ENCODE assay signal across 1 cellular context in the genomic region with DNA sequence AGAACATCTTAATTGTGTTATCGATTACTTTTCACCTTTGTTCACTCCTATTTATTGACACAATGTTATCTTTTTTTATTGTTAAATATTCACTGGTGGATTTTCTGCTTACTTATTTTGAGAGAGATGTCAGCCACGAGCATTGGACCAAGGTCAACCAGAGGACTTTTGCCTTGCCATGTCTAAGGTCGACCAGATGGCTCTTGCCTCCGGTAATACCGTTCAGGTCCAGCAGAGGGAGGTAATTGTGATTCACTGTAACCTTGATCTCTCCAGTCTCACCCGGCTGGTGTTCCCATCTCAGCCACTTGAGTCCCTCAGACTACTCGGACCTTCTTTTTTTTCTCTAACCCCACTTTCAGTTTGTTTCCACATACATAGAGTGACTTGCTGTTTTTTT.
TF ChIP-seq lines count a peak whose summit lies in the region.

No MANE protein-coding gene starts in this region.

TF ChIP-seq in GM23338, 12 proteins besides CTCF, POLR2A, EP300 and RAD21 (continued from another document):
- TF ChIP-seq, protein P1, sequence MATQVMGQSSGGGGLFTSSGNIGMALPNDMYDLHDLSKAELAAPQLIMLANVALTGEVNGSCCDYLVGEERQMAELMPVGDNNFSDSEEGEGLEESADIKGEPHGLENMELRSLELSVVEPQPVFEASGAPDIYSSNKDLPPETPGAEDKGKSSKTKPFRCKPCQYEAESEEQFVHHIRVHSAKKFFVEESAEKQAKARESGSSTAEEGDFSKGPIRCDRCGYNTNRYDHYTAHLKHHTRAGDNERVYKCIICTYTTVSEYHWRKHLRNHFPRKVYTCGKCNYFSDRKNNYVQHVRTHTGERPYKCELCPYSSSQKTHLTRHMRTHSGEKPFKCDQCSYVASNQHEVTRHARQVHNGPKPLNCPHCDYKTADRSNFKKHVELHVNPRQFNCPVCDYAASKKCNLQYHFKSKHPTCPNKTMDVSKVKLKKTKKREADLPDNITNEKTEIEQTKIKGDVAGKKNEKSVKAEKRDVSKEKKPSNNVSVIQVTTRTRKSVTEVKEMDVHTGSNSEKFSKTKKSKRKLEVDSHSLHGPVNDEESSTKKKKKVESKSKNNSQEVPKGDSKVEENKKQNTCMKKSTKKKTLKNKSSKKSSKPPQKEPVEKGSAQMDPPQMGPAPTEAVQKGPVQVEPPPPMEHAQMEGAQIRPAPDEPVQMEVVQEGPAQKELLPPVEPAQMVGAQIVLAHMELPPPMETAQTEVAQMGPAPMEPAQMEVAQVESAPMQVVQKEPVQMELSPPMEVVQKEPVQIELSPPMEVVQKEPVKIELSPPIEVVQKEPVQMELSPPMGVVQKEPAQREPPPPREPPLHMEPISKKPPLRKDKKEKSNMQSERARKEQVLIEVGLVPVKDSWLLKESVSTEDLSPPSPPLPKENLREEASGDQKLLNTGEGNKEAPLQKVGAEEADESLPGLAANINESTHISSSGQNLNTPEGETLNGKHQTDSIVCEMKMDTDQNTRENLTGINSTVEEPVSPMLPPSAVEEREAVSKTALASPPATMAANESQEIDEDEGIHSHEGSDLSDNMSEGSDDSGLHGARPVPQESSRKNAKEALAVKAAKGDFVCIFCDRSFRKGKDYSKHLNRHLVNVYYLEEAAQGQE (IDR thresholded peaks at IDR 0.05; ENCODE audit: unreplicated experiment) = no peak
- TF ChIP-seq ZNF114 (CRISPR knock-in tag; IDR thresholded peaks at IDR 0.05) = no peak
- no peak for TF ChIP-seq JUNB (IDR thresholded peaks at IDR 0.05; ENCODE audit: unreplicated experiment)
- TF ChIP-seq EZH2phosphoT487 (IDR thresholded peaks at IDR 0.05; ENCODE audit: unreplicated experiment) = no peak
